ENCODE assay signal across 11 cellular contexts in genomic region chr22:41449321-41449720, GRCh38. TPM values are rescaled to one million over a fixed set of nuclear protein-coding genes. Genes with fewer than 3 reads are reported as not detected.
DNase-seq lines count a peak whose midpoint lies in the region; ATAC-seq and TF ChIP-seq lines count a peak whose summit lies in the region.
"Had no signal": no experiment of that assay in that cellular context is flagged by ENCODE, and none has a peak within 500 bp of the region (broad histone marks: within the 10 kb centered on the region; RNA-seq: fewer than 3 reads in every experiment).

No MANE protein-coding gene starts in this region.

- no TSS peak for BruUV-seq in Caco-2 (replicated peaks; lab: Mats Ljungman, UMichigan)

- H3K36me3 Mint-ChIP-seq in Caco-2 (ENCODE audit: insufficient read depth, unreplicated experiment) = peaks cover 68% of the 10 kb centered on the region
- H3K36me3 Mint-ChIP-seq in effector memory CD8-positive, alpha-beta T cell (ENCODE audit: insufficient read depth) = peaks cover 47% of the 10 kb centered on the region

- H3K27me3 Mint-ChIP-seq in Caco-2 (ENCODE audit: insufficient read depth, unreplicated experiment) = no peaks in the 10 kb centered on the region
- no peaks in the 10 kb centered on the region for H3K27me3 Mint-ChIP-seq in effector memory CD8-positive, alpha-beta T cell

- no peaks in the 10 kb centered on the region for H3K27me3 ChIP-seq in Caco-2 (replicated peaks; ENCODE audit: control insufficient read depth, insufficient read depth, low read length)
- H3K27me3 ChIP-seq in trophoblast cell (ENCODE audit: insufficient read depth, low read length) = no peaks in the 10 kb centered on the region

- no peaks in the 10 kb centered on the region for H3K9me3 Mint-ChIP-seq in Caco-2 (ENCODE audit: unreplicated experiment)
- no peaks in the 10 kb centered on the region for H3K9me3 Mint-ChIP-seq in effector memory CD8-positive, alpha-beta T cell

- H3K9me3 ChIP-seq in Caco-2 (no peaks in the 10 kb centered on the region), trophoblast cell (ENCODE audit: insufficient read depth, low read depth, low read length) (no peaks in the 10 kb centered on the region)

- WGBS in trophoblast cell (ENCODE audit: extremely low coverage, insufficient coverage, insufficient read length) = no CpG with 5 or more reads among the region's 8 CpGs

- ATAC-seq in effector memory CD8-positive, alpha-beta T cell (replicated peaks) = no peak
- ATAC-seq in left cardiac atrium (no peak), GM21423 (IDR thresholded peaks at IDR 0.05; ENCODE audit: unreplicated experiment) (no peak)

- no peak overlapping the region for H3K18ac ChIP-seq in trophoblast cell (ENCODE audit: low read length)

- peaks cover 15% of the 10 kb centered on the region for H3K4me1 Mint-ChIP-seq in Caco-2 (ENCODE audit: low read depth, unreplicated experiment)
- peaks cover 24 to 25% of the 10 kb centered on the region in 2 donors for H3K4me1 Mint-ChIP-seq in effector memory CD8-positive, alpha-beta T cell (ENCODE audit: low read depth in 2 of 2)

- no peak overlapping the region for H3K4ac ChIP-seq in trophoblast cell (ENCODE audit: low read depth, low read length)

- no peak overlapping the region for H3K4me2 ChIP-seq in trophoblast cell (ENCODE audit: low read length)

- no peak for TF ChIP-seq CTCF in Caco-2 (IDR thresholded peaks at IDR 0.05; ENCODE audit: insufficient read depth in 1 of 2, low read depth in 1 of 2, low read length in 1 of 2, severe bottlenecking in 1 of 2, unreplicated experiment in 1 of 2)

- H3K27ac Mint-ChIP-seq in Caco-2 (ENCODE audit: unreplicated experiment) = peak overlapping the region; percentile 98
- H3K27ac Mint-ChIP-seq in effector memory CD8-positive, alpha-beta T cell = peak overlapping the region; percentile 91 to 96

- H4K8ac ChIP-seq in trophoblast cell (ENCODE audit: low read depth, low read length) = peak overlapping the region; percentile 8

- POLR2A ChIA-PET in Caco-2 (lab: Charles Lee) = interaction anchor here (1.3 to 6.2 kb wide), 4 partner anchors 10 to 68 kb away, joined by 10 to 122 read pairs (median 43); partner anchors contain the start of genes ACO2, PHF5A and TEF

- no peak overlapping the region for H2BK12ac ChIP-seq in trophoblast cell (ENCODE audit: low read length)

- H3K79me2 ChIP-seq in trophoblast cell (ENCODE audit: control insufficient read depth, insufficient read depth, low read length, poor library complexity) = peaks cover 33% of the 10 kb centered on the region

- no peaks in the 10 kb centered on the region for H3K36me3 ChIP-seq in Caco-2 (ENCODE audit: control insufficient read depth, insufficient read depth, low read length)
- H3K36me3 ChIP-seq in trophoblast cell (ENCODE audit: control insufficient read depth in 1 of 2, insufficient read depth in 2 of 2, low read length in 2 of 2) = no peaks in the 10 kb centered on the region

- no peak overlapping the region for H2BK120ac ChIP-seq in trophoblast cell (ENCODE audit: insufficient read depth, low read length, poor library complexity)

- H3K4me3 Mint-ChIP-seq in Caco-2 (ENCODE audit: unreplicated experiment) = peak overlapping the region; percentile 99
- H3K4me3 Mint-ChIP-seq in effector memory CD8-positive, alpha-beta T cell = peak overlapping the region in 1 of 2 donors; percentile 84

- no peak overlapping the region for H2AK5ac ChIP-seq in trophoblast cell (ENCODE audit: low read length)

- CTCF ChIA-PET in Caco-2 (lab: Charles Lee) = no interaction called here

- no peak overlapping the region for H3K14ac ChIP-seq in trophoblast cell (ENCODE audit: low read length)

- H4K91ac ChIP-seq in trophoblast cell (ENCODE audit: low read depth, low read length) = no peak overlapping the region

- H3K4me1 ChIP-seq in Caco-2 (peaks cover under 1% of the 10 kb centered on the region; the same call in 1 of the 2 replicates), trophoblast cell (ENCODE audit: control insufficient read depth in 1 of 2, insufficient read depth in 2 of 2, low read length in 2 of 2) (peaks cover 3 to 5% of the 10 kb centered on the region in 2 experiments)

- no peak overlapping the region for H2BK5ac ChIP-seq in trophoblast cell (ENCODE audit: low read depth, low read length, poor library complexity)

- no peak overlapping the region for H3K9ac ChIP-seq in trophoblast cell (ENCODE audit: low read length)

- no peak overlapping the region for H4K12ac ChIP-seq in trophoblast cell (ENCODE audit: low read depth, low read length)

- peak overlapping the region; percentile 11 for H2AFZ ChIP-seq in trophoblast cell (ENCODE audit: insufficient read depth, low read length, poor library complexity)

- no peak overlapping the region for H3K27ac ChIP-seq in trophoblast cell (ENCODE audit: low read depth, low read length)

- peaks cover 33% of the 10 kb centered on the region for H3K79me1 ChIP-seq in trophoblast cell (ENCODE audit: low read length)

- intact Hi-C loops in Caco-2 (cut with micrococcal nuclease; ENCODE audit: unreplicated experiment) = no loop called here
- intact Hi-C loops in left cardiac atrium (cut with DNase I) = no loop called here

- no peak for DNase-seq in Caco-2
- peak; percentile 67 for DNase-seq in NAMALWA (ENCODE audit: low spot score)
- no peak for DNase-seq in effector memory CD8-positive, alpha-beta T cell
- peak; percentile 85 to 86 for DNase-seq in trophoblast cell
- DNase-seq in NCI-H1092 (lab: John Stamatoyannopoulos, UW) = no peak
- DNase-seq in left cardiac atrium = no peak
- no peak for DNase-seq in RPMI8226
- DNase-seq: cerebellar nuclear complex, NCI-H2029 treated with DMSO at 0.1 percent for 48 hours, SW 1271 had no signal

- H3K4me3 ChIP-seq in Caco-2 (ENCODE audit: low read depth, low read length) (no peak overlapping the region), trophoblast cell (ENCODE audit: low read depth, low read length) (no peak overlapping the region)

- H3K23ac ChIP-seq in trophoblast cell (ENCODE audit: low read length) = no peak overlapping the region

RNA-seq across cellular contexts. Expression of gene TOB2, which starts 2.7 kb away (rescaled TPM):
- total RNA-seq in Caco-2 (2022) (49.0 and 52.5 TPM in 2 replicates), left cardiac atrium (10 to 100 TPM; 57.4 to 63.1 TPM)
- 30.8 and 31.2 TPM in 2 replicates for polyA plus RNA-seq in trophoblast cell (2013)

RNA-seq across cellular contexts. Expression of gene PHF5A, which starts 19.2 kb away (rescaled TPM):
- total RNA-seq in Caco-2 (2022) = 75.4 and 78.6 TPM in 2 replicates
- 46.3 and 48.1 TPM in 2 replicates for polyA plus RNA-seq in trophoblast cell (2013)
- total RNA-seq in left cardiac atrium = 10 to 100 TPM; 22.8 to 28.1 TPM

RNA-seq across cellular contexts. Expression of gene ACO2, which starts 19.6 kb away (rescaled TPM):
- total RNA-seq in Caco-2 (2022) = 90.5 and 95.5 TPM in 2 replicates
- polyA plus RNA-seq in trophoblast cell (2013) = 63.0 and 64.1 TPM in 2 replicates
- 100 to 1,000 TPM; 415 to 523 TPM for total RNA-seq in left cardiac atrium

Comparison
In these comparisons a context has a peak if more than half of its experiments do, and no peak if none do; other contexts are left out.
1. DNase-seq: peak in NAMALWA (single experiment) and trophoblast cell (2 of 2); none in Caco-2 (0 of 2), effector memory CD8-positive, alpha-beta T cell (0 of 3), NCI-H1092 (single experiment), left cardiac atrium (single experiment) and RPMI8226 (single experiment).